ENCODE assay signal across 8 cellular contexts in genomic region chr3:125129512-125129962, GRCh38.
DNase-seq lines count a peak whose midpoint lies in the region; ATAC-seq lines count a peak whose summit lies in the region.

No MANE protein-coding gene starts in this region.

- H3K27me3 Mint-ChIP-seq in activated T-cell treated with anti-CD3 and anti-CD28 coated beads, Interleukin-2, amount 50 U/mL, for 72 hours (ENCODE audit: low read depth), result peaks cover 28% of the 10 kb centered on the region

- ATAC-seq in HG02610 (IDR thresholded peaks at IDR 0.05; ENCODE audit: unreplicated experiment), result no peak
- ATAC-seq in GM18870 (IDR thresholded peaks at IDR 0.05; ENCODE audit: unreplicated experiment), result no peak
- no peak for ATAC-seq in activated T-cell treated with anti-CD3 and anti-CD28 coated beads, Interleukin-2, amount 50 U/mL, for 72 hours (replicated peaks in 1 of 2)
- ATAC-seq in HG03196 (IDR thresholded peaks at IDR 0.05; ENCODE audit: unreplicated experiment), result no peak

- DNase-seq in EL (peak; percentile 99), NCI-H524 treated with DMSO at 0.1 percent for 48 hours (lab: John Stamatoyannopoulos, UW) (peak; percentile 95), ecto neural progenitor cell (ENCODE audit: low spot score) (peak; percentile 65), nucleus accumbens (lab: John Stamatoyannopoulos, UW) (peak in 36 of 56 donors; percentile 14 to 77 (median 45))
- no peak for DNase-seq in activated T-cell treated with anti-CD3 and anti-CD28 coated beads, Interleukin-2, amount 50 U/mL, for 72 hours

- peaks cover 31% of the 10 kb centered on the region for H3K4me1 Mint-ChIP-seq in activated T-cell treated with anti-CD3 and anti-CD28 coated beads, Interleukin-2, amount 50 U/mL, for 72 hours (ENCODE audit: low read depth)

- H3K27ac Mint-ChIP-seq in activated T-cell treated with anti-CD3 and anti-CD28 coated beads, Interleukin-2, amount 50 U/mL, for 72 hours, result no peak overlapping the region

- H3K9me3 Mint-ChIP-seq in activated T-cell treated with anti-CD3 and anti-CD28 coated beads, Interleukin-2, amount 50 U/mL, for 72 hours, result no peaks in the 10 kb centered on the region

- no peak overlapping the region for H3K4me3 Mint-ChIP-seq in activated T-cell treated with anti-CD3 and anti-CD28 coated beads, Interleukin-2, amount 50 U/mL, for 72 hours

- H3K36me3 Mint-ChIP-seq in activated T-cell treated with anti-CD3 and anti-CD28 coated beads, Interleukin-2, amount 50 U/mL, for 72 hours (ENCODE audit: insufficient read depth in 2 of 2), result peaks cover 0 to 2% of the 10 kb centered on the region in 2 donors

Comparison
In these comparisons a context has a peak if more than half of its experiments do, and no peak if none do; other contexts are left out.
1. DNase-seq: peak in EL (single experiment), NCI-H524 treated with DMSO at 0.1 percent for 48 hours (single experiment), ecto neural progenitor cell (single experiment) and nucleus accumbens (36 of 56); none in activated T-cell treated with anti-CD3 and anti-CD28 coated beads, Interleukin-2, amount 50 U/mL, for 72 hours (0 of 2).